Comparison of ENCODE assay signal across 1 cellular context in genomic region chr1:9111957-9112356, GRCh38.
TF ChIP-seq lines count a peak whose summit lies in the region.

No MANE protein-coding gene starts in this region.

TF ChIP-seq in HepG2, 621 proteins besides CTCF, POLR2A, EP300 and RAD21 (continued from another document):
- TF ChIP-seq ZNF724P (CRISPR knock-in tag; IDR thresholded peaks at IDR 0.05; ENCODE audit: borderline replicate concordance) (no peak), NR1H2 (CRISPR knock-in tag; IDR thresholded peaks at IDR 0.05; ENCODE audit: borderline replicate concordance, low read depth) (no peak), ZMAT3 (CRISPR knock-in tag; conservative IDR thresholded peaks at IDR 0.05) (no peak), FOXJ3 (CRISPR knock-in tag; IDR thresholded peaks at IDR 0.05; ENCODE audit: borderline replicate concordance) (no peak), ZKSCAN5 (CRISPR knock-in tag; IDR thresholded peaks at IDR 0.05) (no peak), PCBP1 (IDR thresholded peaks at IDR 0.05; ENCODE audit: borderline replicate concordance, low read depth, low read length) (no peak), RFX5 (IDR thresholded peaks at IDR 0.05; ENCODE audit: low read depth, low read length) (no peak), SETDB1 (CRISPR knock-in tag; IDR thresholded peaks at IDR 0.05; ENCODE audit: borderline replicate concordance) (no peak), ZNF430 (CRISPR knock-in tag; IDR thresholded peaks at IDR 0.05) (no peak), CC2D1A (CRISPR knock-in tag; IDR thresholded peaks at IDR 0.05) (no peak), ZNF510 (CRISPR knock-in tag; IDR thresholded peaks at IDR 0.05; ENCODE audit: low read depth) (no peak), ZZZ3 (CRISPR knock-in tag; IDR thresholded peaks at IDR 0.05; ENCODE audit: borderline replicate concordance) (no peak), ZNF362 (CRISPR knock-in tag; IDR thresholded peaks at IDR 0.05; ENCODE audit: borderline replicate concordance) (no peak), ESRRA (CRISPR knock-in tag; IDR thresholded peaks at IDR 0.05; ENCODE audit: low read depth) (no peak), TEAD3 (CRISPR knock-in tag; optimal IDR thresholded peaks at IDR 0.05; ENCODE audit: borderline replicate concordance) (peak; percentile 44), HMGA1 (CRISPR knock-in tag; conservative IDR thresholded peaks at IDR 0.05) (no peak), MAFG (CRISPR knock-in tag; IDR thresholded peaks at IDR 0.05) (no peak), ZNF703 (CRISPR knock-in tag; IDR thresholded peaks at IDR 0.05; ENCODE audit: borderline replicate concordance) (0 out of 2 replicates have a peak, but pooled peaks have one; percentile 4), ZMYM2 (CRISPR knock-in tag; IDR thresholded peaks at IDR 0.05) (no peak), ZNF232 (CRISPR knock-in tag; IDR thresholded peaks at IDR 0.05; ENCODE audit: borderline replicate concordance) (no peak), KIAA2018 (CRISPR knock-in tag; IDR thresholded peaks at IDR 0.05; ENCODE audit: borderline replicate concordance) (no peak), BCLAF1 (IDR thresholded peaks at IDR 0.05) (no peak)
TF ChIP-seq in HepG2: peak in this region for 30.
